8 cellular contexts compared by ENCODE assay signal in the genomic region with DNA sequence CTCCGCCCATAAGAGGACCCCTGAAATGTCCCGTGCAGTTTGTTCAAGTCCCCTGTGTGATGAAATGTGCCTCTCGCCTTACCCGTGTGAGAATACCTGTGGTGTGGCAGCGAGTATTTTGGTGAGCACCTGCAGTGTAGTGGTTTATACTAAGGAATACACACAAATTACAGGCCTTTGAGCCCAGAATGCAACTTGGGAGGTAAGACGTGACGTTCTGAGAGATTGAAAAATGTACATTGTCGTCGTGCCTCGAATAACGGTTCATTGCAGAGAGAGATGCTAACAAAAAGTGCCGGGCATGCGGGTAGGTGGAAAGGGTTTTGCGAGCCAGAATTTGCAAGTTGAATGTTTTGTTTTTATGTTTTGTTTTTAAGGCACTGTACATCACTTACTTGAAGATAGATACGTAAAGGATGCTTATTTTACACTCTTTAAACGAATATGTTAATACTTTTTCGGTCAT. TPM values are rescaled to one million over a fixed set of nuclear protein-coding genes. Genes with fewer than 3 reads are reported as not detected.
DNase-seq lines count a peak whose midpoint lies in the region; ATAC-seq, FAIRE-seq and TF ChIP-seq lines count a peak whose summit lies in the region.

No MANE protein-coding gene starts in this region.

- peak overlapping the region; percentile 56 for H3K18ac ChIP-seq in H1 (ENCODE audit: extremely low read depth, low read length)

- no peaks in the 10 kb centered on the region for H4K20me1 ChIP-seq in H1 (replicated peaks in 1 of 2; ENCODE audit: control insufficient read depth in 1 of 2, insufficient read depth in 2 of 2, low read length in 2 of 2)

- peaks cover 6% of the 10 kb centered on the region for H3K23me2 ChIP-seq in H1 (ENCODE audit: low read depth, low read length)

- no peak overlapping the region for H2BK20ac ChIP-seq in H1 (ENCODE audit: low read length)

- POLR2A ChIA-PET in H1 (lab: Charles Lee; ENCODE audit: partially characterized antibody), result interaction anchor here (1.0 to 1.6 kb wide), 8 partner anchors 10 to 120 kb away, joined by 3 to 16 read pairs (median 4); no protein-coding TSS in a partner anchor

- H2BK120ac ChIP-seq in H1 (replicated peaks; ENCODE audit: low read depth, low read length), result peak overlapping the region; percentile 40

- peak overlapping the region; percentile 61 for H3K4ac ChIP-seq in H1 (replicated peaks; ENCODE audit: insufficient read length, low read depth, low read length)

- ATAC-seq in GM21786 (IDR thresholded peaks at IDR 0.05; ENCODE audit: unreplicated experiment) (peak; percentile 18), pancreas (peak in 2 of 4 donors; percentile 11 to 29)

- DNase-seq in NCI-H345 treated with DMSO at 0.1 percent for 48 hours (lab: John Stamatoyannopoulos, UW; ENCODE audit: unreplicated experiment) (peak; percentile 60), H1 (ENCODE audit: low read depth in 1 of 2, low spot score in 2 of 2) (no peak), pancreas (no peak), SIG-M5 (lab: John Stamatoyannopoulos, UW) (no peak), NCI-H146 treated with DMSO at 0.1 percent for 48 hours (lab: John Stamatoyannopoulos, UW; ENCODE audit: unreplicated experiment) (no peak), NCI-H2196 (lab: John Stamatoyannopoulos, UW; ENCODE audit: unreplicated experiment) (no peak)

- no peak for TF ChIP-seq RAD21 in H1 (IDR thresholded peaks at IDR 0.05 in 1 of 2, conservative IDR thresholded peaks at IDR 0.05 in 1 of 2; ENCODE audit: low read depth in 2 of 2, low read length in 2 of 2)

- no peak overlapping the region for H2AK5ac ChIP-seq in H1 (ENCODE audit: low read depth, low read length)

- H3K79me2 ChIP-seq in H1 (ENCODE audit: control insufficient read depth in 1 of 2, insufficient read depth in 2 of 2, low read length in 2 of 2), result peaks cover 0 to 32% of the 10 kb centered on the region in 2 experiments; a peak in 3 of 4 replicates

- TF ChIP-seq POLR2A in H1 (IDR thresholded peaks at IDR 0.05; ENCODE audit: control extremely low read depth in 1 of 2, low read depth in 2 of 2, low read length in 2 of 2), result no peak

- no peak overlapping the region for H3K56ac ChIP-seq in H1 (replicated peaks; ENCODE audit: insufficient read length, low read depth, low read length)

- H3K4me3 ChIP-seq in GM08714 (ENCODE audit: low read length), result peak overlapping the region; percentile 94
- peak overlapping the region; percentile 54 to 90 (median 84) for H3K4me3 ChIP-seq in H1 (ENCODE audit: extremely low read depth in 1 of 4, insufficient read depth in 2 of 4, low read depth in 3 of 4, low read length in 4 of 4)
- peak overlapping the region; percentile 52 to 92 (median 68) for H3K4me3 ChIP-seq in pancreas

- CTCF ChIA-PET in H1 (lab: Charles Lee; ENCODE audit: partially characterized antibody), result no interaction called here

- H3K23ac ChIP-seq in H1 (ENCODE audit: insufficient read length), result no peak overlapping the region

- no peak overlapping the region for H2BK5ac ChIP-seq in H1 (ENCODE audit: low read depth, low read length)

- peak overlapping the region; percentile 73 to 93 (median 92); a peak in 6 of 7 replicates for H3K9ac ChIP-seq in H1 (replicated peaks in 1 of 4; ENCODE audit: extremely low read depth in 1 of 4, low read depth in 3 of 4, low read length in 3 of 4)

- H3K27me3 ChIP-seq in H1 (replicated peaks in 1 of 4; ENCODE audit: control insufficient read depth in 3 of 4, extremely low read depth in 1 of 4, insufficient read depth in 3 of 4, low read length in 3 of 4) (no peaks in the 10 kb centered on the region), pancreas (no peaks in the 10 kb centered on the region)

- TF ChIP-seq CTCF in H1 (IDR thresholded peaks at IDR 0.05; ENCODE audit: control extremely low read depth in 1 of 3, insufficient read depth in 1 of 3, low read depth in 1 of 3, low read length in 3 of 3) (no peak), pancreas (IDR thresholded peaks at IDR 0.05) (no peak)

- intact Hi-C loops in pancreas (cut with DNase I), result no loop called here

- no peak for FAIRE-seq in H1 (lab: Jason Lieb, UNC)
- no peak for FAIRE-seq in pancreas (lab: Jason Lieb, UNC)

- no peak overlapping the region for H2BK12ac ChIP-seq in H1 (ENCODE audit: low read depth, low read length)

- H4K91ac ChIP-seq in H1 (replicated peaks; ENCODE audit: insufficient read length, low read length), result peak overlapping the region; percentile 47

- H3K4me1 ChIP-seq in H1 (replicated peaks in 1 of 4; ENCODE audit: control insufficient read depth in 3 of 4, insufficient read depth in 4 of 4, low read length in 3 of 4), result peaks cover 0 to 2% (median 0%) of the 10 kb centered on the region in 4 experiments; a peak in 1 of 7 replicates
- peaks cover 0 to 11% (median 8%) of the 10 kb centered on the region in 3 donors for H3K4me1 ChIP-seq in pancreas

- WGBS in H1 (ENCODE audit: extremely low coverage in 1 of 2, insufficient coverage in 1 of 2, insufficient read length in 1 of 2, insufficient replicate concordance in 2 of 2, low coverage in 1 of 2, low lambda C conversion rate in 2 of 2, missing lambda C conversion rate in 1 of 2), 2 experiments, result 18% methylated on average over 17 of the region's 17 CpGs; no CpG with 5 or more reads in 1 of the 2 experiments
- WGBS in pancreas, 2 donors, result 11 to 12% methylated on average over 17 of the region's 17 CpGs

- peak overlapping the region; percentile 6 for H4K5ac ChIP-seq in H1 (ENCODE audit: insufficient read length, low read depth, low read length)

- H3K79me1 ChIP-seq in H1 (ENCODE audit: low read depth, low read length), result no peaks in the 10 kb centered on the region; the same call in 1 of the 2 replicates

- H3K4me2 ChIP-seq in H1 (ENCODE audit: insufficient read depth in 1 of 2, low read depth in 2 of 2, low read length in 2 of 2), result peak overlapping the region; percentile 92

- TF ChIP-seq EP300 in H1 (IDR thresholded peaks at IDR 0.05; ENCODE audit: borderline replicate concordance in 1 of 2, low read depth in 2 of 2, low read length in 2 of 2), result no peak

- H3K14ac ChIP-seq in H1 (ENCODE audit: insufficient read length), result no peak overlapping the region

- H2AFZ ChIP-seq in H1 (ENCODE audit: low read length), result peak overlapping the region; percentile 74

- H3K27ac ChIP-seq in H1 (ENCODE audit: low read depth, low read length) (peak overlapping the region; percentile 86; the same call in 1 of the 2 replicates), pancreas (peak overlapping the region in 3 of 4 donors; percentile 89 to 96 (median 90))

- H3K36me3 ChIP-seq in H1 (ENCODE audit: control insufficient read depth in 2 of 4, insufficient read depth in 4 of 4, low read length in 3 of 4) (peaks cover 0 to 27% (median 12%) of the 10 kb centered on the region in 4 experiments; a peak in 5 of 8 replicates), pancreas (peaks cover 0 to 5% (median 0%) of the 10 kb centered on the region in 3 donors)

- H3K9me3 ChIP-seq in H1 (ENCODE audit: insufficient read depth in 2 of 2, low read depth in 1 of 2, low read length in 1 of 2) (no peaks in the 10 kb centered on the region), pancreas (no peaks in the 10 kb centered on the region)

- H2BK15ac ChIP-seq in H1 (ENCODE audit: low read length), result no peak overlapping the region

- H4K8ac ChIP-seq in H1 (ENCODE audit: extremely low read depth, insufficient read depth, low read length), result peak overlapping the region; percentile 99

TF ChIP-seq in H1, 55 proteins besides CTCF, POLR2A, EP300 and RAD21:
- peak; percentile 79; the same call in 1 of the 2 replicates for TF ChIP-seq KDM1A (IDR thresholded peaks at IDR 0.05; ENCODE audit: borderline replicate concordance, low read length)
- TF ChIP-seq, protein P1, sequence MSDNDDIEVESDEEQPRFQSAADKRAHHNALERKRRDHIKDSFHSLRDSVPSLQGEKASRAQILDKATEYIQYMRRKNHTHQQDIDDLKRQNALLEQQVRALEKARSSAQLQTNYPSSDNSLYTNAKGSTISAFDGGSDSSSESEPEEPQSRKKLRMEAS (IDR thresholded peaks at IDR 0.05), result no peak; the same call in 1 of the 2 replicates

RNA-seq across cellular contexts. Expression of a gene that starts 0.9 kb away (rescaled TPM):
- 63.4 and 65.8 TPM in 2 replicates for total RNA-seq in H1 (2021; fragmentation: NEBNext Ultra II Directional; extraction: Animal tissue kit (Norgen Biotek cat#: 25700))
- polyA plus RNA-seq in H1 (2011; rRNA removed) (8.9 and 16.1 TPM in 2 replicates), pancreas (10 to 100 TPM; 25.3 to 32.7 TPM)
- 21.6 TPM for polyA plus RNA-seq in H1 (2011; cell fraction: cytosol; rRNA removed)
- 21.1 TPM for polyA plus RNA-seq in H1 (2011; cell fraction: nucleus; rRNA removed)
- polyA plus RNA-seq in H1 (2012, experiment 1 of 2), result 24.2 to 46.1 TPM (median 29.8 TPM) in 4 replicates
- 5.3 TPM for polyA plus RNA-seq in H1 (2012, experiment 2 of 2)
- 81.8 TPM for polyA plus RNA-seq in H1 (2013, experiment 1 of 2)
- 75.0 TPM for polyA plus RNA-seq in H1 (2013, experiment 2 of 2)
- polyA minus RNA-seq in H1 (2011; rRNA and poly(A)+ RNA removed), result 38.9 and 68.0 TPM in 2 replicates
- polyA minus RNA-seq in H1 (2011; cell fraction: cytosol; rRNA and poly(A)+ RNA removed), result 21.9 TPM
- 124 TPM for polyA minus RNA-seq in H1 (2011; cell fraction: nucleus; rRNA and poly(A)+ RNA removed)
- total RNA-seq in pancreas, result 10 to 100 TPM; 10.9 to 26.2 (median 17.0) TPM
